1 cellular context compared by ENCODE assay signal in the genomic region with DNA sequence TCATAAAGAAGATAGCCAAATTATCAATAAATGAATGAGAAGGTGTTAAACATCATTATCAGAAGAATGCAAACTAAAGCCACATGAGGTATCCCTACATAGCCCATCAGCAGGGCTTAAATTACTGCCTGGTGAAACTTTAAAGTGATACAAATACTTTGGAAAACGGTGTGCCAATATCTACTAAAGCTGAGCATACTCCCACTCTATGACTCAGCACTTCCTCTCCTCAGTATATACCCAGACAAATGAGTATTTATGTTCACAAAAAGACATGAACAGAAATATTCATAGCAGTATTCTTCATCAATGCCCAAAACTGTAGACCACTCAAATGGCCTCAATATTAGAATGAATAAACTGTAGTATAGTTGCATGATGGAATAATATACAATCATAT.
TF ChIP-seq lines count a peak whose summit lies in the region.

No MANE protein-coding gene starts in this region.

TF ChIP-seq in HepG2, 621 proteins besides CTCF, POLR2A, EP300 and RAD21 (continued from another document):
- TF ChIP-seq FOXM1 (CRISPR knock-in tag; IDR thresholded peaks at IDR 0.05): no peak
